In the genomic region with DNA sequence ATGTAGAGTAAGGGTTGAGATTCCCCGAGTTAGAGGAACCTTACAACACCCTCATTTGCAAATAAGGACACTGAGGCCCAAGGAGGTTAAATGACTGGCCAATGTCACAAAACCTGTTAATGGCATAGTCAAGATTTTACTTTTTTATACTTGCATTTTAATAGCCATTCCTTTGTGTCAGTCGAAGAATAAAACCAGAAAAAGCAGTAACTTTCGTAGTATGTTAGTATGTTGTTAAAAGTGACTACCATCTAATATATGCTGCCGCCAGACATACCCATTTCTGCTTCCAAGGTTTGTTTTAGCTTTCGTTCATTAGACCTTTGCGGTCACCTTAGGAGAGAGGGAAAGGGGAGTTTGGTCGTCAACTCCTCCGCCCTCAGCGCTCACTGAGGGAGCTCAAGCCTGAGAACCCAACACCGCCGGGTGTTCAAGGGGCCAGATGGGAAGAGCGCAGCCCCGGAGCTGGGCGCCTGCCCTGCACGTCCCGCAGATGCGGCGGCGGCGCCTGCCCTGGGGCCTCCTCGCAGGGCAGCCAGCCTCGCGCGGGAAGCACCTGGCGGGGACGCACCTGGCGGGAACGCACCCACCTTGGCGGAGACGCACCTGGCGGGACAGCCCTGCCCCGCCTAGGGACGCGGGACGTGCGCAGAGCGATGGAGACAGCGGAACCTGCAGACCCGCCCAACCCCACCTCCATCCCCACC, we compare ENCODE assay signal across 8 cellular contexts. TPM values are rescaled to one million over a fixed set of nuclear protein-coding genes. Genes with fewer than 3 reads are reported as not detected.
DNase-seq lines count a peak whose midpoint lies in the region; ATAC-seq and TF ChIP-seq lines count a peak whose summit lies in the region.

No MANE protein-coding gene starts in this region.

- peak; percentile 3 to 8 for ATAC-seq in activated CD4-positive, CD25-positive, alpha-beta regulatory T cell treated with anti-CD3 and anti-CD28 coated beads, Interleukin-2, amount 50 U/mL, for 24 hours
- peak; percentile 0 for ATAC-seq in GM21786 (IDR thresholded peaks at IDR 0.05; ENCODE audit: unreplicated experiment)
- peak; percentile 10 for ATAC-seq in WTC11
- ATAC-seq in gastroesophageal sphincter, result no peak

- 9 to 17% methylated on average over 3 to 9 of the region's 39 CpGs for WGBS in gastroesophageal sphincter (ENCODE audit: low coverage in 1 of 2), 2 donors

- CTCF ChIA-PET in WTC11 (lab: Charles Lee), result interaction anchor here (0.8 to 1.6 kb wide), 7 partner anchors 99 to 446 kb away, joined by 3 to 4 read pairs (median 3); no protein-coding TSS in a partner anchor

- TF ChIP-seq POLR2A in gastroesophageal sphincter (IDR thresholded peaks at IDR 0.05), result no peak

- H3K27ac ChIP-seq in KOPT-K1 (ENCODE audit: low read depth, low read length, poor library complexity, severe bottlenecking), result peak overlapping the region; percentile 100
- H3K27ac ChIP-seq in gastroesophageal sphincter, result peak overlapping the region; percentile 89 to 98 (median 96)

- DNase-seq in activated CD4-positive, CD25-positive, alpha-beta regulatory T cell treated with anti-CD3 and anti-CD28 coated beads, Interleukin-2, amount 50 U/mL, for 72 hours, result no peak
- DNase-seq in WTC11 (ENCODE audit: low spot score) (peak; percentile 67), osteocyte (ENCODE audit: extremely low spot score, unreplicated experiment) (no peak)
- DNase-seq in stimulated activated CD4-positive, alpha-beta T cell treated with anti-CD3 and anti-CD28 coated beads, Interleukin-4, amount 100 ng/mL, for 4 hours, result no peak

- H3K27ac Mint-ChIP-seq in WTC11 (peak overlapping the region; percentile 99), osteocyte (ENCODE audit: unreplicated experiment) (peak overlapping the region; percentile 99)

- H3K4me3 ChIP-seq in gastroesophageal sphincter, result peak overlapping the region; percentile 73 to 76

- H3K27me3 Mint-ChIP-seq in WTC11 (ENCODE audit: low read depth), result no peaks in the 10 kb centered on the region
- H3K27me3 Mint-ChIP-seq in osteocyte (ENCODE audit: unreplicated experiment), result no peaks in the 10 kb centered on the region

- H3K36me3 ChIP-seq in KOPT-K1 (ENCODE audit: insufficient read depth, low read length) (peaks cover 22% of the 10 kb centered on the region; the same call in 1 of the 2 replicates), gastroesophageal sphincter (no peaks in the 10 kb centered on the region)

- peak overlapping the region; percentile 93 for H3K4me3 Mint-ChIP-seq in WTC11
- H3K4me3 Mint-ChIP-seq in osteocyte (ENCODE audit: unreplicated experiment), result peak overlapping the region; percentile 93

- H3K4me1 Mint-ChIP-seq in WTC11, result peaks cover 42% of the 10 kb centered on the region
- peaks cover 26% of the 10 kb centered on the region for H3K4me1 Mint-ChIP-seq in osteocyte (ENCODE audit: unreplicated experiment)

- no peaks in the 10 kb centered on the region for H3K27me3 ChIP-seq in gastroesophageal sphincter

- no peaks in the 10 kb centered on the region for H3K9me3 ChIP-seq in KOPT-K1 (ENCODE audit: insufficient read depth, low read length, poor library complexity, severe bottlenecking)
- no peaks in the 10 kb centered on the region for H3K9me3 ChIP-seq in gastroesophageal sphincter

- peaks cover 0 to 43% (median 4%) of the 10 kb centered on the region in 3 donors for H3K4me1 ChIP-seq in gastroesophageal sphincter

- TF ChIP-seq CTCF in WTC11 (IDR thresholded peaks at IDR 0.05) (no peak), gastroesophageal sphincter (IDR thresholded peaks at IDR 0.05) (no peak), osteocyte (IDR thresholded peaks at IDR 0.05) (no peak)

- POLR2A ChIA-PET in WTC11 (lab: Charles Lee), result interaction anchor here (0.7 to 2.4 kb wide), 6 partner anchors 9 to 360 kb away, joined by 3 to 15 read pairs (median 6); a partner anchor contains a TSS

- H3K36me3 Mint-ChIP-seq in WTC11 (peaks cover 4% of the 10 kb centered on the region), osteocyte (ENCODE audit: unreplicated experiment) (peaks cover 5% of the 10 kb centered on the region)

- H3K9me3 Mint-ChIP-seq in WTC11 (peaks cover 9% of the 10 kb centered on the region; the same call in 1 of the 2 replicates), osteocyte (ENCODE audit: unreplicated experiment) (no peaks in the 10 kb centered on the region)

- no peak for TF ChIP-seq EP300 in gastroesophageal sphincter (IDR thresholded peaks at IDR 0.05)

TF ChIP-seq in WTC11, 78 proteins besides CTCF, POLR2A, EP300 and RAD21 (continues in another document):
- no peak for TF ChIP-seq NFYB (CRISPR knock-in tag; conservative IDR thresholded peaks at IDR 0.05; ENCODE audit: low read depth)
- no peak for TF ChIP-seq FOXK1 (CRISPR knock-in tag; IDR thresholded peaks at IDR 0.05)
- TF ChIP-seq, protein P1, sequence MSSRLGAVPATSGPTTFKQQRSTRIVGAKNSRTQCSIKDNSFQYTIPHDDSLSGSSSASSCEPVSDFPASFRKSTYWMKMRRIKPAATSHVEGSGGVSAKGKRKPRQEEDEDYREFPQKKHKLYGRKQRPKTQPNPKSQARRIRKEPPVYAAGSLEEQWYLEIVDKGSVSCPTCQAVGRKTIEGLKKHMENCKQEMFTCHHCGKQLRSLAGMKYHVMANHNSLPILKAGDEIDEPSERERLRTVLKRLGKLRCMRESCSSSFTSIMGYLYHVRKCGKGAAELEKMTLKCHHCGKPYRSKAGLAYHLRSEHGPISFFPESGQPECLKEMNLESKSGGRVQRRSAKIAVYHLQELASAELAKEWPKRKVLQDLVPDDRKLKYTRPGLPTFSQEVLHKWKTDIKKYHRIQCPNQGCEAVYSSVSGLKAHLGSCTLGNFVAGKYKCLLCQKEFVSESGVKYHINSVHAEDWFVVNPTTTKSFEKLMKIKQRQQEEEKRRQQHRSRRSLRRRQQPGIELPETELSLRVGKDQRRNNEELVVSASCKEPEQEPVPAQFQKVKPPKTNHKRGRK (CRISPR knock-in tag; IDR thresholded peaks at IDR 0.05; ENCODE audit: borderline replicate concordance), result no peak
- TF ChIP-seq, protein P2, sequence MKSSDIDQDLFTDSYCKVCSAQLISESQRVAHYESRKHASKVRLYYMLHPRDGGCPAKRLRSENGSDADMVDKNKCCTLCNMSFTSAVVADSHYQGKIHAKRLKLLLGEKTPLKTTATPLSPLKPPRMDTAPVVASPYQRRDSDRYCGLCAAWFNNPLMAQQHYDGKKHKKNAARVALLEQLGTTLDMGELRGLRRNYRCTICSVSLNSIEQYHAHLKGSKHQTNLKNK (CRISPR knock-in tag; IDR thresholded peaks at IDR 0.05), result no peak
- peak; percentile 37; the same call in 1 of the 2 replicates for TF ChIP-seq ZNF219 (CRISPR knock-in tag; IDR thresholded peaks at IDR 0.05; ENCODE audit: borderline replicate concordance)
- TF ChIP-seq ATF1 (CRISPR knock-in tag; IDR thresholded peaks at IDR 0.05), result no peak
- TF ChIP-seq, protein P3, sequence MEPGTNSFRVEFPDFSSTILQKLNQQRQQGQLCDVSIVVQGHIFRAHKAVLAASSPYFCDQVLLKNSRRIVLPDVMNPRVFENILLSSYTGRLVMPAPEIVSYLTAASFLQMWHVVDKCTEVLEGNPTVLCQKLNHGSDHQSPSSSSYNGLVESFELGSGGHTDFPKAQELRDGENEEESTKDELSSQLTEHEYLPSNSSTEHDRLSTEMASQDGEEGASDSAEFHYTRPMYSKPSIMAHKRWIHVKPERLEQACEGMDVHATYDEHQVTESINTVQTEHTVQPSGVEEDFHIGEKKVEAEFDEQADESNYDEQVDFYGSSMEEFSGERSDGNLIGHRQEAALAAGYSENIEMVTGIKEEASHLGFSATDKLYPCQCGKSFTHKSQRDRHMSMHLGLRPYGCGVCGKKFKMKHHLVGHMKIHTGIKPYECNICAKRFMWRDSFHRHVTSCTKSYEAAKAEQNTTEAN (CRISPR knock-in tag; IDR thresholded peaks at IDR 0.05), result 0 out of 2 replicates have a peak, but pooled peaks have one; percentile 6
- TF ChIP-seq, protein P4, sequence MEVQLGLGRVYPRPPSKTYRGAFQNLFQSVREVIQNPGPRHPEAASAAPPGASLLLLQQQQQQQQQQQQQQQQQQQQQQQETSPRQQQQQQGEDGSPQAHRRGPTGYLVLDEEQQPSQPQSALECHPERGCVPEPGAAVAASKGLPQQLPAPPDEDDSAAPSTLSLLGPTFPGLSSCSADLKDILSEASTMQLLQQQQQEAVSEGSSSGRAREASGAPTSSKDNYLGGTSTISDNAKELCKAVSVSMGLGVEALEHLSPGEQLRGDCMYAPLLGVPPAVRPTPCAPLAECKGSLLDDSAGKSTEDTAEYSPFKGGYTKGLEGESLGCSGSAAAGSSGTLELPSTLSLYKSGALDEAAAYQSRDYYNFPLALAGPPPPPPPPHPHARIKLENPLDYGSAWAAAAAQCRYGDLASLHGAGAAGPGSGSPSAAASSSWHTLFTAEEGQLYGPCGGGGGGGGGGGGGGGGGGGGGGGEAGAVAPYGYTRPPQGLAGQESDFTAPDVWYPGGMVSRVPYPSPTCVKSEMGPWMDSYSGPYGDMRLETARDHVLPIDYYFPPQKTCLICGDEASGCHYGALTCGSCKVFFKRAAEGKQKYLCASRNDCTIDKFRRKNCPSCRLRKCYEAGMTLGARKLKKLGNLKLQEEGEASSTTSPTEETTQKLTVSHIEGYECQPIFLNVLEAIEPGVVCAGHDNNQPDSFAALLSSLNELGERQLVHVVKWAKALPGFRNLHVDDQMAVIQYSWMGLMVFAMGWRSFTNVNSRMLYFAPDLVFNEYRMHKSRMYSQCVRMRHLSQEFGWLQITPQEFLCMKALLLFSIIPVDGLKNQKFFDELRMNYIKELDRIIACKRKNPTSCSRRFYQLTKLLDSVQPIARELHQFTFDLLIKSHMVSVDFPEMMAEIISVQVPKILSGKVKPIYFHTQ (CRISPR knock-in tag; IDR thresholded peaks at IDR 0.05), result no peak
- no peak for TF ChIP-seq ETV6 (CRISPR knock-in tag; IDR thresholded peaks at IDR 0.05)
- no peak for TF ChIP-seq ZNF263 (CRISPR knock-in tag; IDR thresholded peaks at IDR 0.05; ENCODE audit: low read depth)
- TF ChIP-seq, protein P5, sequence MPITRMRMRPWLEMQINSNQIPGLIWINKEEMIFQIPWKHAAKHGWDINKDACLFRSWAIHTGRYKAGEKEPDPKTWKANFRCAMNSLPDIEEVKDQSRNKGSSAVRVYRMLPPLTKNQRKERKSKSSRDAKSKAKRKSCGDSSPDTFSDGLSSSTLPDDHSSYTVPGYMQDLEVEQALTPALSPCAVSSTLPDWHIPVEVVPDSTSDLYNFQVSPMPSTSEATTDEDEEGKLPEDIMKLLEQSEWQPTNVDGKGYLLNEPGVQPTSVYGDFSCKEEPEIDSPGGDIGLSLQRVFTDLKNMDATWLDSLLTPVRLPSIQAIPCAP (CRISPR knock-in tag; IDR thresholded peaks at IDR 0.05), result no peak
- TF ChIP-seq ZBTB21 (CRISPR knock-in tag; IDR thresholded peaks at IDR 0.05; ENCODE audit: borderline replicate concordance), result no peak

RNA-seq across cellular contexts. Expression of a gene that starts 0.5 kb away (rescaled TPM):
- total RNA-seq in WTC11 (2021), result 55.0 to 62.8 TPM (median 56.7 TPM) in 3 replicates
- 10 to 100 TPM; 67.0 to 72.3 (median 68.4) TPM for total RNA-seq in gastroesophageal sphincter
- 50.0 and 51.6 TPM in 2 replicates for total RNA-seq in osteocyte
